ENCODE assay signal across 11 cellular contexts in genomic region chr6:43020052-43020705, GRCh38. TPM values are rescaled to one million over a fixed set of nuclear protein-coding genes. Genes with fewer than 3 reads are reported as not detected.
A peak's percentile ranks its signal among the peaks of the same experiment; 100 is the strongest.
DNase-seq lines count a peak whose midpoint lies in the region; ATAC-seq and TF ChIP-seq lines count a peak whose summit lies in the region.
"Had no signal": no experiment of that assay in that cellular context is flagged by ENCODE, and none has a peak within 500 bp of the region (broad histone marks: within the 10 kb centered on the region; RNA-seq: fewer than 3 reads in every experiment).

No MANE protein-coding gene starts in this region.

- peaks cover 40% of the 10 kb centered on the region for H3K4me1 Mint-ChIP-seq in activated CD4-positive, alpha-beta T cell treated with anti-CD3 and anti-CD28 coated beads for 36 hours

- intact Hi-C loops in activated CD4-positive, alpha-beta T cell treated with anti-CD3 and anti-CD28 coated beads for 36 hours (cut with DNase I, micrococcal nuclease): loop anchor here in 1 of 2 experiments (5.0 kb wide), 1 partner anchor 118 kb away; no protein-coding TSS in a partner anchor
- intact Hi-C loops in esophagus muscularis mucosa (cut with DNase I) (no loop called here), gastrocnemius medialis (cut with DNase I; ENCODE audit: low total_unique reads) (no loop called here), posterior vena cava (cut with DNase I) (no loop called here)

- H3K4me1 ChIP-seq in esophagus muscularis mucosa (peaks cover 55 to 77% (median 59%) of the 10 kb centered on the region in 4 donors), gastrocnemius medialis (peaks cover 89 to 91% of the 10 kb centered on the region in 2 donors)

- no peak overlapping the region for H3K9ac ChIP-seq in SK-N-MC (ENCODE audit: insufficient read length)

- 87% methylated on average over 3 of the region's 3 CpGs for WGBS in esophagus muscularis mucosa

- H3K27ac Mint-ChIP-seq in activated CD4-positive, alpha-beta T cell treated with anti-CD3 and anti-CD28 coated beads for 36 hours: peak overlapping the region; percentile 6

- no peak for TF ChIP-seq EP300 in esophagus muscularis mucosa (IDR thresholded peaks at IDR 0.05)

- H3K36me3 ChIP-seq in SK-N-MC (ENCODE audit: insufficient read depth, low read length) (peaks cover 61% of the 10 kb centered on the region), esophagus muscularis mucosa (peaks cover 16 to 48% (median 43%) of the 10 kb centered on the region in 4 donors), gastrocnemius medialis (peaks cover 0 to 44% of the 10 kb centered on the region in 2 donors)

- H3K4me3 Mint-ChIP-seq in activated CD4-positive, alpha-beta T cell treated with anti-CD3 and anti-CD28 coated beads for 36 hours: peak overlapping the region; percentile 22

- in situ Hi-C loops in gastrocnemius medialis (cut with MboI; ENCODE audit: low sequenced_read_pairs in 4 of 4): no loop called here

- no peak for DNase-seq in activated CD4-positive, alpha-beta T cell treated with anti-CD3 and anti-CD28 coated beads for 36 hours
- DNase-seq in activated CD4-positive, alpha-beta T cell treated with anti-CD3 and anti-CD28 coated beads for 4 hours: no peak
- DNase-seq in SK-N-MC (ENCODE audit: low read depth, low spot score) (no peak), esophagus muscularis mucosa (ENCODE audit: extremely low spot score) (no peak), gastrocnemius medialis (no peak), posterior vena cava (ENCODE audit: low spot score) (no peak), SKM-1 (lab: John Stamatoyannopoulos, UW; ENCODE audit: unreplicated experiment) (no peak)
- DNase-seq in activated effector memory CD4-positive, alpha-beta T cell treated with Interleukin-2 at 50 U/mL for 16 hours: no peak
- DNase-seq: NCI-H1417 treated with DMSO at 0.1 percent for 48 hours had no signal

- TF ChIP-seq CTCF in esophagus muscularis mucosa (IDR thresholded peaks at IDR 0.05) (no peak), gastrocnemius medialis (IDR thresholded peaks at IDR 0.05 in 4 of 5, conservative IDR thresholded peaks at IDR 0.05 in 1 of 5) (no peak)

- CTCF ChIA-PET in activated CD4-positive, alpha-beta T cell treated with anti-CD3 and anti-CD28 coated beads for 36 hours (lab: Charles Lee): interaction anchor here (0.6 to 1.7 kb wide), 7 partner anchors 20 to 585 kb away, joined by 3 to 5 read pairs (median 4); partner anchors contain the start of gene CUL7

- H3K27me3 ChIP-seq in esophagus muscularis mucosa (no peaks in the 10 kb centered on the region), gastrocnemius medialis (no peaks in the 10 kb centered on the region)

- H3K27me3 Mint-ChIP-seq in activated CD4-positive, alpha-beta T cell treated with anti-CD3 and anti-CD28 coated beads for 36 hours: no peaks in the 10 kb centered on the region

- peaks cover 34% of the 10 kb centered on the region for H3K36me3 Mint-ChIP-seq in activated CD4-positive, alpha-beta T cell treated with anti-CD3 and anti-CD28 coated beads for 36 hours (ENCODE audit: low read depth)

- no peak for ATAC-seq in activated CD4-positive, alpha-beta T cell treated with anti-CD3 and anti-CD28 coated beads for 36 hours
- ATAC-seq in gastrocnemius medialis: no peak

- no peaks in the 10 kb centered on the region for H3K9me3 Mint-ChIP-seq in activated CD4-positive, alpha-beta T cell treated with anti-CD3 and anti-CD28 coated beads for 36 hours (ENCODE audit: low read depth)

- no peak overlapping the region for H3K4me3 ChIP-seq in SK-N-MC
- no peak overlapping the region for H3K4me3 ChIP-seq in esophagus muscularis mucosa
- H3K4me3 ChIP-seq in gastrocnemius medialis: no peak overlapping the region
- H3K4me3 ChIP-seq: lung had no signal

- TF ChIP-seq POLR2A in esophagus muscularis mucosa (IDR thresholded peaks at IDR 0.05; ENCODE audit: low read depth): no peak
- TF ChIP-seq POLR2A in gastrocnemius medialis (IDR thresholded peaks at IDR 0.05): no peak

- no peaks in the 10 kb centered on the region for H3K9me3 ChIP-seq in SK-N-MC (ENCODE audit: low read depth, low read length)
- H3K9me3 ChIP-seq in esophagus muscularis mucosa: no peaks in the 10 kb centered on the region
- no peaks in the 10 kb centered on the region for H3K9me3 ChIP-seq in gastrocnemius medialis
- H3K9me3 ChIP-seq: A549 had no signal

- H3K27ac ChIP-seq in SK-N-MC (peak overlapping the region; percentile 94), esophagus muscularis mucosa (replicated peaks in 1 of 4) (peak overlapping the region in 3 of 4 donors; percentile 83 to 97 (median 92)), gastrocnemius medialis (peak overlapping the region; percentile 95 to 98 (median 98))

- POLR2A ChIA-PET in activated CD4-positive, alpha-beta T cell treated with anti-CD3 and anti-CD28 coated beads for 36 hours (lab: Charles Lee): interaction anchor here (0.5 kb wide), 1 partner anchor 183 kb away, joined by 3 read pairs; no protein-coding TSS in a partner anchor

RNA-seq across cellular contexts. Expression of gene RRP36, which starts 1.2 kb away (rescaled TPM):
- 10 to 100 TPM; 45.8 to 48.1 TPM for total RNA-seq in activated CD4-positive, alpha-beta T cell treated with anti-CD3 and anti-CD28 coated beads for 36 hours
- total RNA-seq in esophagus muscularis mucosa (10 to 100 TPM; 43.2 to 65.2 (median 51.4) TPM), gastrocnemius medialis (10 to 100 TPM; 37.7 to 64.3 (median 51.0) TPM), posterior vena cava (10 to 100 TPM; 40.0 to 40.1 TPM)

RNA-seq across cellular contexts. Expression of gene KLHDC3, which starts 6.1 kb away (rescaled TPM):
- total RNA-seq in activated CD4-positive, alpha-beta T cell treated with anti-CD3 and anti-CD28 coated beads for 36 hours: 10 to 100 TPM; 58.3 to 65.2 TPM
- 100 to 1,000 TPM in 2 of 4 donors, 10 to 100 TPM in 2; 88.0 to 175 (median 98.1) TPM for total RNA-seq in esophagus muscularis mucosa
- total RNA-seq in gastrocnemius medialis: 100 to 1,000 TPM in 2 of 4 donors, 10 to 100 TPM in 2; 66.5 to 164 (median 119) TPM
- total RNA-seq in posterior vena cava: 10 to 100 TPM; 43.7 to 44.1 TPM

RNA-seq across cellular contexts. Expression of gene MEA1, which starts 6.4 kb away (rescaled TPM):
- 100 to 1,000 TPM in 1 of 2 experiments, 10 to 100 TPM in 1; 93.4 to 129 TPM for total RNA-seq in activated CD4-positive, alpha-beta T cell treated with anti-CD3 and anti-CD28 coated beads for 36 hours
- 10 to 100 TPM; 51.5 to 71.2 (median 62.8) TPM for total RNA-seq in esophagus muscularis mucosa
- 10 to 100 TPM; 25.0 to 33.5 (median 25.9) TPM for total RNA-seq in gastrocnemius medialis
- total RNA-seq in posterior vena cava: 10 to 100 TPM; 41.8 to 45.9 TPM

RNA-seq across cellular contexts. Expression of gene CUL7, which starts 33.5 kb away (rescaled TPM):
- 10 to 100 TPM; 16.3 to 18.0 TPM for total RNA-seq in activated CD4-positive, alpha-beta T cell treated with anti-CD3 and anti-CD28 coated beads for 36 hours
- total RNA-seq in esophagus muscularis mucosa (10 to 100 TPM in 3 of 4 donors, 1 to 10 TPM in 1; 8.4 to 19.6 (median 14.4) TPM), gastrocnemius medialis (10 to 100 TPM; 11.9 to 21.3 (median 15.4) TPM), posterior vena cava (1 to 10 TPM; 9.3 to 9.9 TPM)

RNA-seq across cellular contexts. Expression of gene PPP2R5D, which starts 35.8 kb away (rescaled TPM):
- total RNA-seq in activated CD4-positive, alpha-beta T cell treated with anti-CD3 and anti-CD28 coated beads for 36 hours: 10 to 100 TPM; 51.0 to 57.3 TPM
- total RNA-seq in esophagus muscularis mucosa: 10 to 100 TPM; 35.3 to 48.2 (median 42.4) TPM
- 10 to 100 TPM; 44.3 to 68.2 (median 52.6) TPM for total RNA-seq in gastrocnemius medialis
- 10 to 100 TPM; 26.0 to 33.5 TPM for total RNA-seq in posterior vena cava
